In the genomic region with DNA sequence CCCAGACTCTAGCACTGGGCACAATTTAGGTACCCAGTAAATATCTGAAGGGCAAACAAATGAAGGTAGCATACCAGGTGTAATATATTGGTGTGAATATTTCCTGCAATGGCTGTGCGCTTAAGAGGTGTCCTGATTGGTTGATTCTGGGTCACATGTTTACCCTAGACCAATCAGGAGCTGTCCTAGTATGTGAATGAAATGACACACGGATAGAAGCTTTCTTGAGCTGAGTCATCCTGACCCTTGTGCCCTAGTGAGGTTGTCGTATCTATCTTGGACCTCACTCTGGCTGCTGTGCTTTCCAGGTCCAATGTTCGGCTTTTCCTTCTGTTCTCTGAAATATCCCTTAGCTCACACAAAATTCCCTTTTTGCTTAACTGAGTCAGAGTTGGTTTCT, we compare ENCODE assay signal across 12 cellular contexts. TPM values are rescaled to one million over a fixed set of nuclear protein-coding genes. Genes with fewer than 3 reads are reported as not detected.
DNase-seq lines count a peak whose midpoint lies in the region; ATAC-seq and TF ChIP-seq lines count a peak whose summit lies in the region.
"Had no signal": no experiment of that assay in that cellular context is flagged by ENCODE, and none has a peak within 500 bp of the region (broad histone marks: within the 10 kb centered on the region; RNA-seq: fewer than 3 reads in every experiment).

No MANE protein-coding gene starts in this region.

- TF ChIP-seq CTCF in foreskin keratinocyte (conservative IDR thresholded peaks at IDR 0.05), result no peak
- no peak for TF ChIP-seq CTCF in coronary artery (IDR thresholded peaks at IDR 0.05)

- peak; percentile 9 for DNase-seq in EH (ENCODE audit: low read depth)
- DNase-seq in GM23248, result peak; percentile 5
- peak; percentile 10 for DNase-seq in M059J (ENCODE audit: low read depth)
- no peak for DNase-seq in foreskin keratinocyte
- DNase-seq in coronary artery (ENCODE audit: low spot score), result no peak
- no peak for DNase-seq in activated gamma-delta T cell (lab: John Stamatoyannopoulos, UW)
- DNase-seq in OCI-M2 (lab: John Stamatoyannopoulos, UW; ENCODE audit: unreplicated experiment), result no peak
- DNase-seq: immature natural killer cell; NCI-H187; stimulated activated CD4-positive, alpha-beta T cell treated with anti-CD3 and anti-CD28 coated beads, Interleukin-4, amount 100 ng/mL, for 24 hours had no signal

- no peaks in the 10 kb centered on the region for H4K20me1 ChIP-seq in GM23248 (ENCODE audit: insufficient read depth)

- H3K9me2 ChIP-seq in GM23248 (ENCODE audit: insufficient read depth), result no peaks in the 10 kb centered on the region

- H3K79me2 ChIP-seq in GM23248 (ENCODE audit: insufficient read depth), result no peaks in the 10 kb centered on the region

- no peak overlapping the region for H3K4me2 ChIP-seq in GM23248 (ENCODE audit: unreplicated experiment)

- H3K4me3 ChIP-seq in GM23248, result no peak overlapping the region
- no peak overlapping the region for H3K4me3 ChIP-seq in coronary artery

- WGBS in GM23248 (ENCODE audit: low coverage in 1 of 2, low lambda C conversion rate in 2 of 2, missing lambda C conversion rate in 2 of 2), 2 experiments, result 85 to 96% methylated on average over 4 of the region's 4 CpGs

- H3K27ac ChIP-seq in GM23248 (no peak overlapping the region), foreskin keratinocyte (no peak overlapping the region), coronary artery (no peak overlapping the region)

- in situ Hi-C loops in GM23248 (cut with MboI), result no loop called here

- H3K9ac ChIP-seq in GM23248, result no peak overlapping the region

- H2AFZ ChIP-seq in GM23248, result no peak overlapping the region

- H3K27me3 ChIP-seq in GM23248 (replicated peaks; ENCODE audit: insufficient read depth), result 0 out of 2 replicates have a peak, but pooled peaks cover 10% of the 10 kb centered on the region
- H3K27me3 ChIP-seq in foreskin keratinocyte, result peaks cover 8% of the 10 kb centered on the region

- peak; percentile 69 for ATAC-seq in foreskin keratinocyte
- no peak for ATAC-seq in HG02588 (IDR thresholded peaks at IDR 0.05; ENCODE audit: unreplicated experiment)
- ATAC-seq: esophagus mucosa had no signal

- H3K4me1 ChIP-seq in GM23248 (ENCODE audit: insufficient read depth), result no peaks in the 10 kb centered on the region
- H3K4me1 ChIP-seq in foreskin keratinocyte, result no peaks in the 10 kb centered on the region

- H3F3A ChIP-seq in GM23248 (ENCODE audit: insufficient read depth), result no peaks in the 10 kb centered on the region

- no peaks in the 10 kb centered on the region for H3K36me3 ChIP-seq in GM23248 (ENCODE audit: low read depth)

- H3K9me3 ChIP-seq in GM23248 (ENCODE audit: low read depth), result no peaks in the 10 kb centered on the region

RNA-seq across cellular contexts. Expression of a gene that starts 58.1 kb away (rescaled TPM):
- total RNA-seq in GM23248 (2014; rRNA removed; shearing (Covaris generic)), result 37.4 and 52.5 TPM in 2 replicates
- polyA plus RNA-seq in GM23248 (2016; fragmentation: Nextera tagmentation; extraction: Ambion mirVana) (57.6 and 59.9 TPM in 2 replicates), foreskin keratinocyte (7.5 and 8.7 TPM in 2 replicates)
- total RNA-seq in M059J (2014; rRNA removed; shearing (Covaris generic)), result 18.1 and 19.2 TPM in 2 replicates
- 45.5 and 46.6 TPM in 2 replicates for total RNA-seq in foreskin keratinocyte

Comparison
In these comparisons a context has a peak if more than half of its experiments do, and no peak if none do; other contexts are left out.
1. DNase-seq: peak in EH (single experiment), GM23248 (single experiment) and M059J (single experiment); none in foreskin keratinocyte (0 of 2), coronary artery (single experiment), activated gamma-delta T cell (single experiment) and OCI-M2 (single experiment).